Comparison of ENCODE assay signal across 8 cellular contexts in genomic region chr2:28613616-28614501, GRCh38.
DNase-seq lines count a peak whose midpoint lies in the region; ATAC-seq and TF ChIP-seq lines count a peak whose summit lies in the region.

No MANE protein-coding gene starts in this region.

- no peak overlapping the region for H3K27ac Mint-ChIP-seq in activated CD8-positive, alpha-beta T cell treated with anti-CD3 and anti-CD28 coated beads for 36 hours
- H3K27ac Mint-ChIP-seq in stimulated activated effector memory CD8-positive, alpha-beta T cell treated with anti-CD3 and anti-CD28 coated beads, Interleukin-12 subunit alpha, Interleukin-12 subunit beta, amount 100 ng/mL, for 72 hours = no peak overlapping the region
- H3K27ac Mint-ChIP-seq in effector memory CD8-positive, alpha-beta T cell = no peak overlapping the region

- no peak overlapping the region for H3K4me3 Mint-ChIP-seq in activated CD8-positive, alpha-beta T cell treated with anti-CD3 and anti-CD28 coated beads for 36 hours
- no peak overlapping the region for H3K4me3 Mint-ChIP-seq in stimulated activated effector memory CD8-positive, alpha-beta T cell treated with anti-CD3 and anti-CD28 coated beads, Interleukin-12 subunit alpha, Interleukin-12 subunit beta, amount 100 ng/mL, for 72 hours
- H3K4me3 Mint-ChIP-seq in effector memory CD8-positive, alpha-beta T cell = no peak overlapping the region

- no peaks in the 10 kb centered on the region for H3K9me2 ChIP-seq in MM.1S (replicated peaks; ENCODE audit: insufficient read depth, low read length)

- POLR2A ChIA-PET in activated CD8-positive, alpha-beta T cell treated with anti-CD3 and anti-CD28 coated beads for 36 hours (lab: Charles Lee) = interaction anchor here (0.8 to 2.7 kb wide), 4 partner anchors 8 to 1204 kb away, joined by 3 to 9 read pairs (median 4); partner anchors contain the start of gene PPM1G

- no peaks in the 10 kb centered on the region for H3K27me3 ChIP-seq in MM.1S (replicated peaks; ENCODE audit: insufficient read depth, low read length)

- no peaks in the 10 kb centered on the region for H3K27me3 Mint-ChIP-seq in activated CD8-positive, alpha-beta T cell treated with anti-CD3 and anti-CD28 coated beads for 36 hours
- H3K27me3 Mint-ChIP-seq in effector memory CD8-positive, alpha-beta T cell = peaks cover 7 to 14% of the 10 kb centered on the region in 2 donors

- H3K79me2 ChIP-seq in MM.1S (ENCODE audit: low read length) = no peaks in the 10 kb centered on the region

- no peaks in the 10 kb centered on the region for H3K36me3 ChIP-seq in MM.1S (replicated peaks; ENCODE audit: insufficient read depth, low read length)

- TF ChIP-seq CTCF in MM.1S (IDR thresholded peaks at IDR 0.05; ENCODE audit: low read length) (no peak), fibroblast of villous mesenchyme (IDR thresholded peaks at IDR 0.05; ENCODE audit: insufficient read depth, low read depth, low read length) (no peak)
- TF ChIP-seq CTCF in activated CD8-positive, alpha-beta T cell treated with anti-CD3 and anti-CD28 coated beads for 36 hours (IDR thresholded peaks at IDR 0.05) = no peak

- no peak overlapping the region for H2AFZ ChIP-seq in MM.1S (ENCODE audit: low read length)

- peak; percentile 72 for ATAC-seq in activated CD8-positive, alpha-beta T cell treated with anti-CD3 and anti-CD28 coated beads for 36 hours
- peak; percentile 69 for ATAC-seq in stimulated activated effector memory CD8-positive, alpha-beta T cell treated with anti-CD3 and anti-CD28 coated beads, Interleukin-12 subunit alpha, Interleukin-12 subunit beta, amount 100 ng/mL, for 72 hours
- no peak for ATAC-seq in effector memory CD8-positive, alpha-beta T cell (replicated peaks)

- H3K4me2 ChIP-seq in MM.1S (ENCODE audit: low read depth, low read length) = no peak overlapping the region

- peak overlapping the region; percentile 17; the same call in 1 of the 2 replicates for H3K27ac ChIP-seq in MM.1S (ENCODE audit: low read length)

- intact Hi-C loops in activated CD8-positive, alpha-beta T cell treated with anti-CD3 and anti-CD28 coated beads for 36 hours (cut with micrococcal nuclease) = loop anchor here (5.0 kb wide), 1 partner anchor 138 kb away; the partner anchor contains the start of gene PPP1CB

- no peak overlapping the region for H3K4me3 ChIP-seq in MM.1S (ENCODE audit: low read length)
- H3K4me3 ChIP-seq in fibroblast of villous mesenchyme (ENCODE audit: low read depth, low read length) = no peak overlapping the region

- peak; percentile 6 for DNase-seq in MM.1S
- DNase-seq in activated CD8-positive, alpha-beta T cell treated with anti-CD3 and anti-CD28 coated beads for 36 hours = peak; percentile 81
- peak; percentile 65 for DNase-seq in fibroblast of villous mesenchyme (ENCODE audit: low read depth)
- DNase-seq in stimulated activated effector memory CD8-positive, alpha-beta T cell treated with anti-CD3 and anti-CD28 coated beads, Interleukin-12 subunit alpha, Interleukin-12 subunit beta, amount 100 ng/mL, for 72 hours (ENCODE audit: low spot score in 2 of 2) = no peak
- no peak for DNase-seq in D341Med (ENCODE audit: low spot score)
- no peak for DNase-seq in SW 1271 (lab: John Stamatoyannopoulos, UW)
- DNase-seq in effector CD8-positive, alpha-beta T cell (lab: John Stamatoyannopoulos, UW) = no peak
- no peak for DNase-seq in effector memory CD8-positive, alpha-beta T cell

- H3K9me3 ChIP-seq in MM.1S (replicated peaks; ENCODE audit: insufficient read depth, low read length) = no peaks in the 10 kb centered on the region

- H3K9me3 Mint-ChIP-seq in activated CD8-positive, alpha-beta T cell treated with anti-CD3 and anti-CD28 coated beads for 36 hours = no peaks in the 10 kb centered on the region
- no peaks in the 10 kb centered on the region for H3K9me3 Mint-ChIP-seq in stimulated activated effector memory CD8-positive, alpha-beta T cell treated with anti-CD3 and anti-CD28 coated beads, Interleukin-12 subunit alpha, Interleukin-12 subunit beta, amount 100 ng/mL, for 72 hours
- no peaks in the 10 kb centered on the region for H3K9me3 Mint-ChIP-seq in effector memory CD8-positive, alpha-beta T cell

- H3K4me1 ChIP-seq in MM.1S (ENCODE audit: low read length) = 0 out of 2 replicates have a peak, but pooled peaks cover 4% of the 10 kb centered on the region

- H3K4me1 Mint-ChIP-seq in activated CD8-positive, alpha-beta T cell treated with anti-CD3 and anti-CD28 coated beads for 36 hours (ENCODE audit: low read depth) = peaks cover 47% of the 10 kb centered on the region
- H3K4me1 Mint-ChIP-seq in stimulated activated effector memory CD8-positive, alpha-beta T cell treated with anti-CD3 and anti-CD28 coated beads, Interleukin-12 subunit alpha, Interleukin-12 subunit beta, amount 100 ng/mL, for 72 hours = peaks cover 30% of the 10 kb centered on the region
- H3K4me1 Mint-ChIP-seq in effector memory CD8-positive, alpha-beta T cell (ENCODE audit: low read depth in 2 of 2) = peaks cover 0 to 14% of the 10 kb centered on the region in 2 donors

- no peak overlapping the region for H3K9ac ChIP-seq in MM.1S (ENCODE audit: low read length)

- no peaks in the 10 kb centered on the region for H4K20me1 ChIP-seq in MM.1S (ENCODE audit: insufficient read depth, low read length)

- H3F3A ChIP-seq in MM.1S (ENCODE audit: insufficient read depth, low read length) = no peaks in the 10 kb centered on the region

- CTCF ChIA-PET in activated CD8-positive, alpha-beta T cell treated with anti-CD3 and anti-CD28 coated beads for 36 hours (lab: Charles Lee) = interaction anchor here (15.8 kb wide), 1 partner anchor 19 kb away, joined by 122 read pairs; no protein-coding TSS in a partner anchor

- no peaks in the 10 kb centered on the region for H3K36me3 Mint-ChIP-seq in activated CD8-positive, alpha-beta T cell treated with anti-CD3 and anti-CD28 coated beads for 36 hours (ENCODE audit: low read depth)
- peaks cover 5% of the 10 kb centered on the region for H3K36me3 Mint-ChIP-seq in stimulated activated effector memory CD8-positive, alpha-beta T cell treated with anti-CD3 and anti-CD28 coated beads, Interleukin-12 subunit alpha, Interleukin-12 subunit beta, amount 100 ng/mL, for 72 hours
- H3K36me3 Mint-ChIP-seq in effector memory CD8-positive, alpha-beta T cell (ENCODE audit: insufficient read depth) = no peaks in the 10 kb centered on the region

Comparison
In these comparisons a context has a peak if more than half of its experiments do, and no peak if none do; other contexts are left out.
1. DNase-seq: peak in MM.1S (single experiment), activated CD8-positive, alpha-beta T cell treated with anti-CD3 and anti-CD28 coated beads for 36 hours (single experiment) and fibroblast of villous mesenchyme (single experiment); none in stimulated activated effector memory CD8-positive, alpha-beta T cell treated with anti-CD3 and anti-CD28 coated beads, Interleukin-12 subunit alpha, Interleukin-12 subunit beta, amount 100 ng/mL, for 72 hours (0 of 2), D341Med (single experiment), SW 1271 (0 of 2), effector CD8-positive, alpha-beta T cell (single experiment) and effector memory CD8-positive, alpha-beta T cell (0 of 3).